8 cellular contexts compared by ENCODE assay signal in genomic region chr14:70622111-70622712, GRCh38. TPM values are rescaled to one million over a fixed set of nuclear protein-coding genes. Genes with fewer than 3 reads are reported as not detected.
A peak's percentile ranks its signal among the peaks of the same experiment; 100 is the strongest.
DNase-seq lines count a peak whose midpoint lies in the region; FAIRE-seq and TF ChIP-seq lines count a peak whose summit lies in the region.

No MANE protein-coding gene starts in this region.

- CTCF ChIA-PET in RWPE1 (lab: Yijun Ruan, JAX), result no interaction called here

- POLR2A ChIA-PET in RWPE1 (lab: Yijun Ruan, JAX; ENCODE audit: low non-redundant PET), result no interaction called here

- H3K9ac ChIP-seq in keratinocyte (ENCODE audit: control insufficient read depth, extremely low read depth, insufficient read depth, low read length), result no peak overlapping the region

- no peaks in the 10 kb centered on the region for H3K9me1 ChIP-seq in keratinocyte (ENCODE audit: control insufficient read depth, extremely low read depth, insufficient read depth, low read length)

- peak; percentile 44 for TF ChIP-seq CTCF in RWPE1 (conservative IDR thresholded peaks at IDR 0.05; ENCODE audit: low read depth)
- peak; percentile 19 to 81 (median 64) for TF ChIP-seq CTCF in adrenal gland (IDR thresholded peaks at IDR 0.05)
- TF ChIP-seq CTCF in keratinocyte (optimal IDR thresholded peaks at IDR 0.05 in 1 of 3, IDR thresholded peaks at IDR 0.05 in 1 of 3, conservative IDR thresholded peaks at IDR 0.05 in 1 of 3; ENCODE audit: extremely low read depth in 1 of 3, insufficient read depth in 2 of 3, low read length in 3 of 3), result peak; percentile 78 to 88 (median 86)

- H3K36me3 ChIP-seq in adrenal gland (replicated peaks in 1 of 2) (no peaks in the 10 kb centered on the region), keratinocyte (ENCODE audit: control insufficient read depth in 2 of 2, extremely low read depth in 1 of 2, insufficient read depth in 2 of 2, low read length in 2 of 2) (no peaks in the 10 kb centered on the region)

- DNase-seq in EL, result peak; percentile 31
- DNase-seq in KG1 (lab: John Stamatoyannopoulos, UW), result peak; percentile 10
- peak; percentile 54 for DNase-seq in RWPE1 (ENCODE audit: low spot score)
- peak in 4 of 7 donors; percentile 27 to 55 (median 45) for DNase-seq in adrenal gland
- DNase-seq in keratinocyte (ENCODE audit: low read depth, low spot score), result no peak
- DNase-seq in stimulated activated naive CD4-positive, alpha-beta T cell (lab: John Stamatoyannopoulos, UW), result peak; percentile 17 to 71 (median 38)
- DNase-seq in dedifferentiated amniotic fluid mesenchymal stem cell (ENCODE audit: extremely low spot score), result no peak
- DNase-seq in NCI-H774 (lab: John Stamatoyannopoulos, UW), result no peak

- no peak overlapping the region for H3K4me2 ChIP-seq in keratinocyte (ENCODE audit: control insufficient read depth, extremely low read depth, insufficient read depth, low read depth, low read length)

- no peak for TF ChIP-seq POLR2A in adrenal gland (IDR thresholded peaks at IDR 0.05)

- H3K27me3 ChIP-seq in adrenal gland (no peaks in the 10 kb centered on the region), keratinocyte (ENCODE audit: control insufficient read depth, extremely low read depth, insufficient read depth, low read length) (no peaks in the 10 kb centered on the region)

- H3K9me3 ChIP-seq in adrenal gland (replicated peaks in 1 of 3) (no peaks in the 10 kb centered on the region), keratinocyte (ENCODE audit: control insufficient read depth, low read depth, low read length) (no peaks in the 10 kb centered on the region)

- H3K27ac ChIP-seq in RWPE1 (no peak overlapping the region), adrenal gland (no peak overlapping the region), keratinocyte (ENCODE audit: control insufficient read depth, insufficient read depth, low read length) (no peak overlapping the region)

- 30 to 41% (median 33%) methylated on average over 3 of the region's 3 CpGs for WGBS in adrenal gland, 4 donors

- intact Hi-C loops in adrenal gland (cut with DNase I), result loop anchor here in 1 of 2 donors (5.0 kb wide), 1 partner anchor 90 kb away; no protein-coding TSS in a partner anchor

- H2AFZ ChIP-seq in keratinocyte (ENCODE audit: control insufficient read depth, low read length), result no peak overlapping the region

- no peaks in the 10 kb centered on the region for H4K20me1 ChIP-seq in keratinocyte (ENCODE audit: control insufficient read depth, extremely low read depth, insufficient read depth, low read length)

- H3K4me1 ChIP-seq in adrenal gland (replicated peaks in 1 of 2) (no peaks in the 10 kb centered on the region), keratinocyte (ENCODE audit: control insufficient read depth, extremely low read depth, insufficient read depth, low read length) (no peaks in the 10 kb centered on the region)

- H3K79me2 ChIP-seq in keratinocyte (ENCODE audit: control insufficient read depth, insufficient read depth, low read length), result no peaks in the 10 kb centered on the region

- dilution Hi-C loops in keratinocyte (cut with MboI; ENCODE audit: extremely low pct_ligation_motif_present, low sequenced_read_pairs), result no loop called here

- FAIRE-seq in keratinocyte (lab: Jason Lieb, UNC), result peak; percentile 73

- H3K4me3 ChIP-seq in adrenal gland, result no peak overlapping the region
- H3K4me3 ChIP-seq in keratinocyte (ENCODE audit: control insufficient read depth in 2 of 3, extremely low read depth in 1 of 3, insufficient read depth in 2 of 3, low read depth in 1 of 3, low read length in 3 of 3), result no peak overlapping the region

RNA-seq across cellular contexts. Expression of gene TTC9, which starts 19.5 kb away (rescaled TPM):
- 1 to 10 TPM in 6 of 8 donors, under 1 TPM in 2; 0.74 to 4.1 (median 2.2) TPM for total RNA-seq in adrenal gland
- polyA plus RNA-seq in adrenal gland, result 1 to 10 TPM in 2 of 3 donors, under 1 TPM in 1; 0.80 to 1.5 (median 1.3) TPM
- polyA plus RNA-seq in keratinocyte, result 0.50 to 0.85 TPM (median 0.59 TPM) in 3 replicates
- 1.9 TPM for polyA plus RNA-seq in keratinocyte (2011; ENCODE audit: low read depth)
- polyA plus RNA-seq in keratinocyte (2011; cell fraction: cytosol; rRNA removed), result 0.90 and 1.4 TPM in 2 replicates
- 0.71 and 1.0 TPM in 2 replicates for polyA plus RNA-seq in keratinocyte (2011; cell fraction: nucleus; rRNA removed)
- polyA plus RNA-seq in keratinocyte (2012; ENCODE audit: low replicate concordance), result 0.69 and 2.9 TPM in 2 replicates
- 0.43 to 0.98 TPM (median 0.58 TPM) in 3 replicates for polyA minus RNA-seq in keratinocyte
- 0.38 TPM for polyA minus RNA-seq in keratinocyte (2011; cell fraction: cytosol; rRNA and poly(A)+ RNA removed)
- polyA minus RNA-seq in keratinocyte (2011; cell fraction: nucleus; rRNA and poly(A)+ RNA removed), result 0.54 and 0.74 TPM in 2 replicates

RNA-seq across cellular contexts. Expression of gene MED6, which starts 21.8 kb away (rescaled TPM):
- total RNA-seq in adrenal gland, result 10 to 100 TPM in 7 of 8 donors, 1 to 10 TPM in 1; 6.9 to 37.9 (median 30.9) TPM
- polyA plus RNA-seq in adrenal gland (10 to 100 TPM in 2 of 3 donors, 1 to 10 TPM in 1; 9.9 to 38.1 (median 11.7) TPM), keratinocyte (36.9 to 52.6 TPM (median 40.0 TPM) in 3 replicates)
- polyA plus RNA-seq in keratinocyte (2011; ENCODE audit: low read depth), result 18.2 TPM
- polyA plus RNA-seq in keratinocyte (2011; cell fraction: cytosol; rRNA removed), result 26.0 and 64.8 TPM in 2 replicates
- 39.4 and 58.8 TPM in 2 replicates for polyA plus RNA-seq in keratinocyte (2011; cell fraction: nucleus; rRNA removed)
- polyA plus RNA-seq in keratinocyte (2012; ENCODE audit: low replicate concordance), result 26.0 and 32.3 TPM in 2 replicates
- polyA minus RNA-seq in keratinocyte, result 6.2 to 50.8 TPM (median 44.2 TPM) in 3 replicates
- 11.1 TPM for polyA minus RNA-seq in keratinocyte (2011; cell fraction: cytosol; rRNA and poly(A)+ RNA removed)
- 19.5 and 37.3 TPM in 2 replicates for polyA minus RNA-seq in keratinocyte (2011; cell fraction: nucleus; rRNA and poly(A)+ RNA removed)

Comparison
In these comparisons a context has a peak if more than half of its experiments do, and no peak if none do; other contexts are left out.
1. DNase-seq: peak in EL (single experiment), KG1 (single experiment), RWPE1 (single experiment), adrenal gland (4 of 7) and stimulated activated naive CD4-positive, alpha-beta T cell (6 of 6); none in keratinocyte (single experiment), dedifferentiated amniotic fluid mesenchymal stem cell (single experiment) and NCI-H774 (single experiment).
2. Peak in every context shown above with its lines, with median percentiles within 50 percentile points of each other: CTCF ChIP-seq.